1 cellular context compared by ENCODE assay signal in genomic region chr21:37257526-37257966, GRCh38.
A peak's percentile ranks its signal among the peaks of the same experiment; 100 is the strongest.
TF ChIP-seq lines count a peak whose summit lies in the region.

No MANE protein-coding gene starts in this region.

TF ChIP-seq in HepG2, 621 proteins besides CTCF, POLR2A, EP300 and RAD21 (continued from another document and continues in another):
- TF ChIP-seq ZBTB33 (CRISPR knock-in tag; IDR thresholded peaks at IDR 0.05) (no peak), THAP11 (CRISPR knock-in tag; IDR thresholded peaks at IDR 0.05) (no peak), KLF11 (CRISPR knock-in tag; IDR thresholded peaks at IDR 0.05) (no peak), LCORL (IDR thresholded peaks at IDR 0.05) (no peak), LCORL (CRISPR knock-in tag; IDR thresholded peaks at IDR 0.05) (no peak), RARA (CRISPR knock-in tag; IDR thresholded peaks at IDR 0.05) (no peak), SUZ12 (IDR thresholded peaks at IDR 0.05; ENCODE audit: low read depth, low read length) (no peak), ZNF709 (CRISPR knock-in tag; IDR thresholded peaks at IDR 0.05) (0 out of 2 replicates have a peak, but pooled peaks have one; percentile 60), TBX3 (IDR thresholded peaks at IDR 0.05; ENCODE audit: borderline replicate concordance) (no peak), ZFP1 (CRISPR knock-in tag; IDR thresholded peaks at IDR 0.05) (no peak), MAZ (IDR thresholded peaks at IDR 0.05; ENCODE audit: borderline replicate concordance, low read depth, low read length) (no peak), MAZ (CRISPR knock-in tag; IDR thresholded peaks at IDR 0.05; ENCODE audit: low read depth) (peak; percentile 41; the same call in 1 of the 2 replicates), MED8 (CRISPR knock-in tag; IDR thresholded peaks at IDR 0.05; ENCODE audit: insufficient replicate concordance) (no peak), TGIF2 (CRISPR knock-in tag; IDR thresholded peaks at IDR 0.05) (no peak), POGZ (CRISPR knock-in tag; IDR thresholded peaks at IDR 0.05) (0 out of 2 replicates have a peak, but pooled peaks have one; percentile 7), NBN (conservative IDR thresholded peaks at IDR 0.05) (no peak), HNRNPK (IDR thresholded peaks at IDR 0.05; ENCODE audit: low read depth, low read length, poor library complexity, severe bottlenecking) (peak; percentile 60), DPF2 (CRISPR knock-in tag; IDR thresholded peaks at IDR 0.05; ENCODE audit: borderline replicate concordance, low read depth) (no peak), FOXO1 (CRISPR knock-in tag; IDR thresholded peaks at IDR 0.05) (no peak), HNRNPL (IDR thresholded peaks at IDR 0.05; ENCODE audit: low read depth, low read length) (0 out of 2 replicates have a peak, but pooled peaks have one; percentile 12), ELF4 (CRISPR knock-in tag; IDR thresholded peaks at IDR 0.05; ENCODE audit: borderline replicate concordance) (no peak), EZH2 (conservative IDR thresholded peaks at IDR 0.05; ENCODE audit: low read depth, low read length) (no peak), JUN (CRISPR knock-in tag; IDR thresholded peaks at IDR 0.05) (no peak), ZIK1 (CRISPR knock-in tag; IDR thresholded peaks at IDR 0.05; ENCODE audit: borderline replicate concordance, low read depth) (0 out of 2 replicates have a peak, but pooled peaks have one; percentile 16), ZNF343 (CRISPR knock-in tag; IDR thresholded peaks at IDR 0.05) (no peak), MEIS1 (CRISPR knock-in tag; IDR thresholded peaks at IDR 0.05; ENCODE audit: borderline replicate concordance) (no peak), MBNL3 (CRISPR knock-in tag; conservative IDR thresholded peaks at IDR 0.05) (no peak), SNAPC4 (CRISPR knock-in tag; IDR thresholded peaks at IDR 0.05) (no peak), ZNF121 (CRISPR knock-in tag; IDR thresholded peaks at IDR 0.05) (no peak), SKIL (CRISPR knock-in tag; IDR thresholded peaks at IDR 0.05; ENCODE audit: borderline replicate concordance) (no peak), ZNF737 (CRISPR knock-in tag; IDR thresholded peaks at IDR 0.05; ENCODE audit: borderline replicate concordance) (no peak), ZBTB7B (CRISPR knock-in tag; IDR thresholded peaks at IDR 0.05) (no peak), SMARCC2 (IDR thresholded peaks at IDR 0.05) (no peak), RXRA (CRISPR knock-in tag; IDR thresholded peaks at IDR 0.05) (no peak), POLR2AphosphoS5 (IDR thresholded peaks at IDR 0.05; ENCODE audit: low read depth, low read length) (0 out of 2 replicates have a peak, but pooled peaks have one; percentile 29), TERF1 (CRISPR knock-in tag; IDR thresholded peaks at IDR 0.05) (no peak), ZNF225 (CRISPR knock-in tag; IDR thresholded peaks at IDR 0.05) (no peak), HINFP (CRISPR knock-in tag; IDR thresholded peaks at IDR 0.05; ENCODE audit: low read depth) (no peak), CHD2 (IDR thresholded peaks at IDR 0.05; ENCODE audit: low read depth, low read length) (no peak), RORA (CRISPR knock-in tag; IDR thresholded peaks at IDR 0.05) (no peak)
- TF ChIP-seq, protein P1, sequence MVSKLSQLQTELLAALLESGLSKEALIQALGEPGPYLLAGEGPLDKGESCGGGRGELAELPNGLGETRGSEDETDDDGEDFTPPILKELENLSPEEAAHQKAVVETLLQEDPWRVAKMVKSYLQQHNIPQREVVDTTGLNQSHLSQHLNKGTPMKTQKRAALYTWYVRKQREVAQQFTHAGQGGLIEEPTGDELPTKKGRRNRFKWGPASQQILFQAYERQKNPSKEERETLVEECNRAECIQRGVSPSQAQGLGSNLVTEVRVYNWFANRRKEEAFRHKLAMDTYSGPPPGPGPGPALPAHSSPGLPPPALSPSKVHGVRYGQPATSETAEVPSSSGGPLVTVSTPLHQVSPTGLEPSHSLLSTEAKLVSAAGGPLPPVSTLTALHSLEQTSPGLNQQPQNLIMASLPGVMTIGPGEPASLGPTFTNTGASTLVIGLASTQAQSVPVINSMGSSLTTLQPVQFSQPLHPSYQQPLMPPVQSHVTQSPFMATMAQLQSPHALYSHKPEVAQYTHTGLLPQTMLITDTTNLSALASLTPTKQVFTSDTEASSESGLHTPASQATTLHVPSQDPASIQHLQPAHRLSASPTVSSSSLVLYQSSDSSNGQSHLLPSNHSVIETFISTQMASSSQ (IDR thresholded peaks at IDR 0.05; ENCODE audit: low read depth), result no peak
- TF ChIP-seq, protein P1 (CRISPR knock-in tag; IDR thresholded peaks at IDR 0.05; ENCODE audit: borderline replicate concordance), result no peak
- TF ChIP-seq, protein P2, sequence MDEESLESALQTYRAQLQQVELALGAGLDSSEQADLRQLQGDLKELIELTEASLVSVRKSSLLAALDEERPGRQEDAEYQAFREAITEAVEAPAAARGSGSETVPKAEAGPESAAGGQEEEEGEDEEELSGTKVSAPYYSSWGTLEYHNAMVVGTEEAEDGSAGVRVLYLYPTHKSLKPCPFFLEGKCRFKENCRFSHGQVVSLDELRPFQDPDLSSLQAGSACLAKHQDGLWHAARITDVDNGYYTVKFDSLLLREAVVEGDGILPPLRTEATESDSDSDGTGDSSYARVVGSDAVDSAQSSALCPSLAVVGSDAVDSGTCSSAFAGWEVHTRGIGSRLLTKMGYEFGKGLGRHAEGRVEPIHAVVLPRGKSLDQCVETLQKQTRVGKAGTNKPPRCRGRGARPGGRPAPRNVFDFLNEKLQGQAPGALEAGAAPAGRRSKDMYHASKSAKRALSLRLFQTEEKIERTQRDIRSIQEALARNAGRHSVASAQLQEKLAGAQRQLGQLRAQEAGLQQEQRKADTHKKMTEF (CRISPR knock-in tag; IDR thresholded peaks at IDR 0.05), result no peak; the same call in 1 of the 2 replicates
- TF ChIP-seq, protein P3, sequence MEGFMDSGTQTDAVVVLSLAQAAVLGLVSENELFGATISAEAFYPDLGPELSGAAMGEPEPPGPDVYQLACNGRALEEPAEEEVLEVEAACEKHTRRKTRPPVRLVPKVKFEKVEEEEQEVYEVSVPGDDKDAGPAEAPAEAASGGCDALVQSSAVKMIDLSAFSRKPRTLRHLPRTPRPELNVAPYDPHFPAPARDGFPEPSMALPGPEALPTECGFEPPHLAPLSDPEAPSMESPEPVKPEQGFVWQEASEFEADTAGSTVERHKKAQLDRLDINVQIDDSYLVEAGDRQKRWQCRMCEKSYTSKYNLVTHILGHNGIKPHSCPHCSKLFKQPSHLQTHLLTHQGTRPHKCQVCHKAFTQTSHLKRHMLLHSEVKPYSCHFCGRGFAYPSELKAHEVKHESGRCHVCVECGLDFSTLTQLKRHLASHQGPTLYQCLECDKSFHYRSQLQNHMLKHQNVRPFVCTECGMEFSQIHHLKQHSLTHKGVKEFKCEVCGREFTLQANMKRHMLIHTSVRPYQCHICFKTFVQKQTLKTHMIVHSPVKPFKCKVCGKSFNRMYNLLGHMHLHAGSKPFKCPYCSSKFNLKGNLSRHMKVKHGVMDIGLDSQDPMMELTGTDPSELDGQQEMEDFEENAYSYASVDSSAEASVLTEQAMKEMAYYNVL (CRISPR knock-in tag; IDR thresholded peaks at IDR 0.05; ENCODE audit: borderline replicate concordance), result no peak
- TF ChIP-seq, protein P4, sequence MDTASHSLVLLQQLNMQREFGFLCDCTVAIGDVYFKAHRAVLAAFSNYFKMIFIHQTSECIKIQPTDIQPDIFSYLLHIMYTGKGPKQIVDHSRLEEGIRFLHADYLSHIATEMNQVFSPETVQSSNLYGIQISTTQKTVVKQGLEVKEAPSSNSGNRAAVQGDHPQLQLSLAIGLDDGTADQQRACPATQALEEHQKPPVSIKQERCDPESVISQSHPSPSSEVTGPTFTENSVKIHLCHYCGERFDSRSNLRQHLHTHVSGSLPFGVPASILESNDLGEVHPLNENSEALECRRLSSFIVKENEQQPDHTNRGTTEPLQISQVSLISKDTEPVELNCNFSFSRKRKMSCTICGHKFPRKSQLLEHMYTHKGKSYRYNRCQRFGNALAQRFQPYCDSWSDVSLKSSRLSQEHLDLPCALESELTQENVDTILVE (CRISPR knock-in tag; IDR thresholded peaks at IDR 0.05), result no peak
